ENCODE assay signal across 16 cellular contexts in genomic region chr3:184177767-184178306, GRCh38. TPM values are rescaled to one million over a fixed set of nuclear protein-coding genes. Genes with fewer than 3 reads are reported as not detected.
A peak's percentile ranks its signal among the peaks of the same experiment; 100 is the strongest.
DNase-seq lines count a peak whose midpoint lies in the region; ATAC-seq and TF ChIP-seq lines count a peak whose summit lies in the region.
"Had no signal": no experiment of that assay in that cellular context is flagged by ENCODE, and none has a peak within 500 bp of the region (broad histone marks: within the 10 kb centered on the region; RNA-seq: fewer than 3 reads in every experiment).

No MANE protein-coding gene starts in this region.

- no peak for ATAC-seq in naive thymus-derived CD8-positive, alpha-beta T cell
- ATAC-seq: left colon, pancreas, T-cell had no signal

- no peak overlapping the region for H3K18ac ChIP-seq in H9 (ENCODE audit: insufficient read length, low read depth, low read length)

- no peak overlapping the region for H3K4ac ChIP-seq in H9 (ENCODE audit: low read depth, low read length)

- peaks cover 43 to 69% (median 60%) of the 10 kb centered on the region in 3 experiments for H3K36me3 Mint-ChIP-seq in H9 (ENCODE audit: insufficient read depth in 1 of 3, low read depth in 3 of 3)
- peaks cover 44% of the 10 kb centered on the region for H3K36me3 Mint-ChIP-seq in activated T-helper 1 cell treated with anti-CD3 and anti-CD28 coated beads, Interleukin-12 subunit alpha, Interleukin-12 subunit beta, Interleukin-2, Interleukin-4 antibody, amounts not matched to agents 30 ng/mL and 10 ng/mL and 1 ng/mL, durations not matched to agents 14 hours and 24 hours and 36 hours (ENCODE audit: low read depth)
- H3K36me3 Mint-ChIP-seq in naive thymus-derived CD8-positive, alpha-beta T cell, result peaks cover 0 to 42% (median 21%) of the 10 kb centered on the region in 3 donors

- no peak overlapping the region for H2BK12ac ChIP-seq in H9 (ENCODE audit: insufficient read length, low read depth, low read length)

- peaks cover 0 to 64% (median 57%) of the 10 kb centered on the region in 6 donors for H3K36me3 ChIP-seq in spleen
- H3K36me3 ChIP-seq in effector memory CD4-positive, alpha-beta T cell (ENCODE audit: control insufficient read depth, insufficient read depth, low read length), result peaks cover 58% of the 10 kb centered on the region

- H4K20me1 ChIP-seq in H9 (ENCODE audit: control insufficient read depth, insufficient read depth, insufficient read length), result peaks cover 3% of the 10 kb centered on the region

- H3K4me2 ChIP-seq in H9 (ENCODE audit: insufficient read depth, insufficient read length, low read length), result no peak overlapping the region

- peak overlapping the region; percentile 35 to 95; a peak in 3 of 5 replicates for H3K4me3 Mint-ChIP-seq in H9
- H3K4me3 Mint-ChIP-seq in activated T-helper 1 cell treated with anti-CD3 and anti-CD28 coated beads, Interleukin-12 subunit alpha, Interleukin-12 subunit beta, Interleukin-2, Interleukin-4 antibody, amounts not matched to agents 30 ng/mL and 10 ng/mL and 1 ng/mL, durations not matched to agents 14 hours and 24 hours and 36 hours, result no peak overlapping the region
- H3K4me3 Mint-ChIP-seq in naive thymus-derived CD8-positive, alpha-beta T cell, result peak overlapping the region in 5 of 10 donors; percentile 16 to 64 (median 35)

- H3K27me3 Mint-ChIP-seq in H9 (ENCODE audit: low read depth), result no peaks in the 10 kb centered on the region
- no peaks in the 10 kb centered on the region for H3K27me3 Mint-ChIP-seq in activated T-helper 1 cell treated with anti-CD3 and anti-CD28 coated beads, Interleukin-12 subunit alpha, Interleukin-12 subunit beta, Interleukin-2, Interleukin-4 antibody, amounts not matched to agents 30 ng/mL and 10 ng/mL and 1 ng/mL, durations not matched to agents 14 hours and 24 hours and 36 hours (ENCODE audit: insufficient read depth)
- no peaks in the 10 kb centered on the region for H3K27me3 Mint-ChIP-seq in naive thymus-derived CD8-positive, alpha-beta T cell
- H3K27me3 Mint-ChIP-seq: T-cell had no signal

- WGBS in H9 (ENCODE audit: extremely low coverage, insufficient read length, low lambda C conversion rate), result no CpG with 5 or more reads among the region's 14 CpGs
- 91 to 95% (median 92%) methylated on average over 14 of the region's 14 CpGs for WGBS in spleen, 5 donors

- no peak for TF ChIP-seq POLR2A in spleen (IDR thresholded peaks at IDR 0.05)

- TF ChIP-seq CTCF in H9 (conservative IDR thresholded peaks at IDR 0.05) (no peak), fibroblast of pulmonary artery (IDR thresholded peaks at IDR 0.05; ENCODE audit: low read length, missing control alignments) (no peak), spleen (IDR thresholded peaks at IDR 0.05 in 8 of 11, conservative IDR thresholded peaks at IDR 0.05 in 3 of 11) (no peak)

- H2AFZ ChIP-seq in H9 (ENCODE audit: low read length), result no peak overlapping the region

- H3K27ac Mint-ChIP-seq in H9, result peak overlapping the region; percentile 57 to 100 (median 96); a peak in 5 of 7 replicates
- peak overlapping the region; percentile 34 for H3K27ac Mint-ChIP-seq in activated T-helper 1 cell treated with anti-CD3 and anti-CD28 coated beads, Interleukin-12 subunit alpha, Interleukin-12 subunit beta, Interleukin-2, Interleukin-4 antibody, amounts not matched to agents 30 ng/mL and 10 ng/mL and 1 ng/mL, durations not matched to agents 14 hours and 24 hours and 36 hours
- H3K27ac Mint-ChIP-seq in naive thymus-derived CD8-positive, alpha-beta T cell, result peak overlapping the region in 4 of 10 donors; percentile 9 to 57 (median 34)
- H3K27ac Mint-ChIP-seq: T-cell had no signal

- H3K56ac ChIP-seq in H9 (ENCODE audit: insufficient read length, low read depth, low read length), result no peak overlapping the region

- no peak overlapping the region for H3K23ac ChIP-seq in H9 (ENCODE audit: insufficient read length, low read depth, low read length)

- no peaks in the 10 kb centered on the region for H3K9me3 Mint-ChIP-seq in H9
- H3K9me3 Mint-ChIP-seq in activated T-helper 1 cell treated with anti-CD3 and anti-CD28 coated beads, Interleukin-12 subunit alpha, Interleukin-12 subunit beta, Interleukin-2, Interleukin-4 antibody, amounts not matched to agents 30 ng/mL and 10 ng/mL and 1 ng/mL, durations not matched to agents 14 hours and 24 hours and 36 hours, result no peaks in the 10 kb centered on the region
- H3K9me3 Mint-ChIP-seq in naive thymus-derived CD8-positive, alpha-beta T cell, result no peaks in the 10 kb centered on the region
- H3K9me3 Mint-ChIP-seq: T-cell had no signal

- no peak overlapping the region for H2BK120ac ChIP-seq in H9 (ENCODE audit: low read depth, low read length, poor library complexity, severe bottlenecking)

- no peak overlapping the region for H3K9ac ChIP-seq in H9 (ENCODE audit: extremely low read depth, insufficient read length, low read length)

- H2AK5ac ChIP-seq in H9 (ENCODE audit: insufficient read length, low read length), result no peak overlapping the region

- H2BK20ac ChIP-seq in H9 (ENCODE audit: low read depth, low read length, poor library complexity, severe bottlenecking), result no peak overlapping the region

- H3K27me3 ChIP-seq in H9 (ENCODE audit: insufficient read depth, low read length), result no peaks in the 10 kb centered on the region
- H3K27me3 ChIP-seq in spleen (replicated peaks in 1 of 7), result no peaks in the 10 kb centered on the region
- no peaks in the 10 kb centered on the region for H3K27me3 ChIP-seq in effector memory CD4-positive, alpha-beta T cell (replicated peaks; ENCODE audit: control insufficient read depth, insufficient read depth, low read length, poor library complexity, severe bottlenecking)
- H3K27me3 ChIP-seq: pancreas, transverse colon had no signal

- no peak overlapping the region for H2BK5ac ChIP-seq in H9 (ENCODE audit: insufficient read length, low read length)

- intact Hi-C loops in activated T-helper 1 cell treated with anti-CD3 and anti-CD28 coated beads, Interleukin-12 subunit alpha, Interleukin-12 subunit beta, Interleukin-2, Interleukin-4 antibody, amounts not matched to agents 30 ng/mL and 10 ng/mL and 1 ng/mL, durations not matched to agents 14 hours and 24 hours and 36 hours (cut with micrococcal nuclease), result no loop called here
- intact Hi-C loops in spleen (cut with DNase I; ENCODE audit: low total_unique reads), result no loop called here

- H3K4me3 ChIP-seq in fibroblast of pulmonary artery (replicated peaks; ENCODE audit: low read depth, low read length) (peak overlapping the region; percentile 77), spleen (peak overlapping the region in 1 of 8 donors; percentile 79)
- no peak overlapping the region for H3K4me3 ChIP-seq in effector memory CD4-positive, alpha-beta T cell (ENCODE audit: insufficient read depth, low read depth, low read length, poor library complexity, severe bottlenecking)
- H3K4me3 ChIP-seq: pancreas had no signal

- H3K14ac ChIP-seq in H9 (ENCODE audit: insufficient read depth, low read length), result no peak overlapping the region

- H3K79me1 ChIP-seq in H9 (ENCODE audit: insufficient read depth, low read depth, low read length, poor library complexity, severe bottlenecking), result peaks cover 7% of the 10 kb centered on the region

- no peak overlapping the region for H4K91ac ChIP-seq in H9 (ENCODE audit: insufficient read length, low read depth, low read length)

- H3K23me2 ChIP-seq in H9 (ENCODE audit: insufficient read length, low read depth, low read length, poor library complexity, severe bottlenecking), result peaks cover 16% of the 10 kb centered on the region

- H4K5ac ChIP-seq in H9 (ENCODE audit: insufficient read length, low read depth, low read length), result no peak overlapping the region

- no peak overlapping the region for H3K27ac ChIP-seq in H9 (ENCODE audit: insufficient read length, low read depth, low read length)
- H3K27ac ChIP-seq in spleen, result peak overlapping the region in 5 of 8 donors; percentile 91 to 97 (median 94)
- H3K27ac ChIP-seq in effector memory CD4-positive, alpha-beta T cell (ENCODE audit: insufficient read depth, low read length, poor library complexity, severe bottlenecking), result no peak overlapping the region
- H3K27ac ChIP-seq: HL-60, pancreas had no signal

- POLR2A ChIA-PET in naive thymus-derived CD8-positive, alpha-beta T cell (lab: Charles Lee), result interaction anchor here (1.1 kb wide), 1 partner anchor 8 kb away, joined by 4 read pairs; the partner anchor contains the start of gene ABCF3

- H3K4me1 ChIP-seq in H9 (ENCODE audit: insufficient read depth, low read length) (no peaks in the 10 kb centered on the region; the same call in 1 of the 2 replicates), spleen (peaks cover 28 to 57% (median 41%) of the 10 kb centered on the region in 6 donors)
- peaks cover 22% of the 10 kb centered on the region for H3K4me1 ChIP-seq in effector memory CD4-positive, alpha-beta T cell (ENCODE audit: control insufficient read depth, insufficient read depth, low read length, poor library complexity, severe bottlenecking)

- no peak overlapping the region for H4K8ac ChIP-seq in H9 (replicated peaks; ENCODE audit: insufficient read length, low read depth, low read length)

- DNase-seq in H9 (no peak), fibroblast of pulmonary artery (ENCODE audit: low read depth) (no peak), spleen (peak; percentile 68), dedifferentiated amniotic fluid mesenchymal stem cell (ENCODE audit: extremely low spot score) (no peak)
- no peak for DNase-seq in activated T-helper 1 cell treated with anti-CD3 and anti-CD28 coated beads, Interleukin-12 subunit alpha, Interleukin-12 subunit beta, Interleukin-2, Interleukin-4 antibody, amounts not matched to agents 30 ng/mL and 10 ng/mL and 1 ng/mL, durations not matched to agents 14 hours and 24 hours and 36 hours (ENCODE audit: low spot score)
- no peak for DNase-seq in effector memory CD4-positive, alpha-beta T cell
- DNase-seq in naive thymus-derived CD8-positive, alpha-beta T cell, result no peak
- DNase-seq: activated CD8-positive, alpha-beta memory T cell treated with anti-CD3 and anti-CD28 coated beads for 24 hours; left colon; NCI-H1092; NK-92 treated with Interleukin-12 subunit alpha and Interleukin-12 subunit beta, amount 100 ng/mL, for 24 hours; pancreas; T-cell; transverse colon had no signal

- peaks cover 9% of the 10 kb centered on the region; the same call in 1 of the 2 replicates for H3K79me2 ChIP-seq in H9 (ENCODE audit: insufficient read depth, low read length)

- H3K9me3 ChIP-seq in H9 (ENCODE audit: control insufficient read depth, low read depth, low read length) (no peaks in the 10 kb centered on the region), spleen (no peaks in the 10 kb centered on the region)
- no peaks in the 10 kb centered on the region for H3K9me3 ChIP-seq in effector memory CD4-positive, alpha-beta T cell (ENCODE audit: control insufficient read depth, low read length)
- H3K9me3 ChIP-seq: pancreas, transverse colon had no signal

- H2BK15ac ChIP-seq in H9 (ENCODE audit: low read depth, low read length), result no peak overlapping the region

- H3T11ph ChIP-seq in H9 (ENCODE audit: low read length), result no peak overlapping the region

- peaks cover 21 to 31% of the 10 kb centered on the region in 2 experiments for H3K4me1 Mint-ChIP-seq in H9
- H3K4me1 Mint-ChIP-seq in activated T-helper 1 cell treated with anti-CD3 and anti-CD28 coated beads, Interleukin-12 subunit alpha, Interleukin-12 subunit beta, Interleukin-2, Interleukin-4 antibody, amounts not matched to agents 30 ng/mL and 10 ng/mL and 1 ng/mL, durations not matched to agents 14 hours and 24 hours and 36 hours (ENCODE audit: low read depth), result peaks cover 21% of the 10 kb centered on the region
- peaks cover 12 to 42% (median 37%) of the 10 kb centered on the region in 4 donors for H3K4me1 Mint-ChIP-seq in naive thymus-derived CD8-positive, alpha-beta T cell

RNA-seq across cellular contexts. Expression of gene AP2M1, which starts 3.2 kb away (rescaled TPM):
- total RNA-seq in H9 (2021) (443 and 459 TPM in 2 replicates), spleen (100 to 1,000 TPM; 192 to 254 (median 204) TPM)
- total RNA-seq in activated T-helper 1 cell treated with anti-CD3 and anti-CD28 coated beads, Interleukin-12 subunit alpha, Interleukin-12 subunit beta, Interleukin-2, Interleukin-4 antibody, amounts not matched to agents 30 ng/mL and 10 ng/mL and 1 ng/mL, durations not matched to agents 14 hours and 24 hours and 36 hours, result 235 and 238 TPM in 2 replicates
- polyA plus RNA-seq in spleen, result 100 to 1,000 TPM in 2 of 3 donors, 10 to 100 TPM in 1; 98.7 to 155 (median 137) TPM
- total RNA-seq in naive thymus-derived CD8-positive, alpha-beta T cell, result 100 to 1,000 TPM; 181 to 193 TPM
- 100 to 1,000 TPM; 210 to 271 (median 234) TPM for polyA plus RNA-seq in naive thymus-derived CD8-positive, alpha-beta T cell

RNA-seq across cellular contexts. Expression of gene ABCF3, which starts 8.2 kb away (rescaled TPM):
- total RNA-seq in H9 (2021) (56.1 and 58.4 TPM in 2 replicates), spleen (10 to 100 TPM; 46.4 to 90.7 (median 69.8) TPM)
- 75.2 and 76.4 TPM in 2 replicates for total RNA-seq in activated T-helper 1 cell treated with anti-CD3 and anti-CD28 coated beads, Interleukin-12 subunit alpha, Interleukin-12 subunit beta, Interleukin-2, Interleukin-4 antibody, amounts not matched to agents 30 ng/mL and 10 ng/mL and 1 ng/mL, durations not matched to agents 14 hours and 24 hours and 36 hours
- polyA plus RNA-seq in spleen, result 10 to 100 TPM; 35.3 to 67.3 (median 61.2) TPM
- total RNA-seq in naive thymus-derived CD8-positive, alpha-beta T cell, result 100 to 1,000 TPM; 126 to 128 TPM
- 10 to 100 TPM; 35.2 to 56.3 (median 37.6) TPM for polyA plus RNA-seq in naive thymus-derived CD8-positive, alpha-beta T cell

RNA-seq across cellular contexts. Expression of gene DVL3, which starts 22.7 kb away (rescaled TPM):
- total RNA-seq in H9 (2021), result 64.7 and 69.7 TPM in 2 replicates
- total RNA-seq in activated T-helper 1 cell treated with anti-CD3 and anti-CD28 coated beads, Interleukin-12 subunit alpha, Interleukin-12 subunit beta, Interleukin-2, Interleukin-4 antibody, amounts not matched to agents 30 ng/mL and 10 ng/mL and 1 ng/mL, durations not matched to agents 14 hours and 24 hours and 36 hours, result 59.4 and 61.5 TPM in 2 replicates
- 10 to 100 TPM; 40.3 to 67.3 (median 54.2) TPM for total RNA-seq in spleen
- 10 to 100 TPM; 12.3 to 28.2 (median 15.8) TPM for polyA plus RNA-seq in spleen
- total RNA-seq in naive thymus-derived CD8-positive, alpha-beta T cell, result 10 to 100 TPM; 44.2 to 50.4 TPM
- polyA plus RNA-seq in naive thymus-derived CD8-positive, alpha-beta T cell, result 10 to 100 TPM in 1 of 3 donors, 1 to 10 TPM in 2; 3.0 to 10.8 (median 9.1) TPM

RNA-seq across cellular contexts. Expression of gene EIF2B5, which starts 42.7 kb away (rescaled TPM):
- total RNA-seq in H9 (2021) (38.4 and 42.0 TPM in 2 replicates), spleen (10 to 100 TPM; 40.4 to 50.7 (median 46.3) TPM)
- 75.6 and 75.9 TPM in 2 replicates for total RNA-seq in activated T-helper 1 cell treated with anti-CD3 and anti-CD28 coated beads, Interleukin-12 subunit alpha, Interleukin-12 subunit beta, Interleukin-2, Interleukin-4 antibody, amounts not matched to agents 30 ng/mL and 10 ng/mL and 1 ng/mL, durations not matched to agents 14 hours and 24 hours and 36 hours
- 10 to 100 TPM; 40.4 to 55.7 (median 52.8) TPM for polyA plus RNA-seq in spleen
- total RNA-seq in naive thymus-derived CD8-positive, alpha-beta T cell, result 10 to 100 TPM; 87.2 to 93.5 TPM
- 10 to 100 TPM; 45.8 to 66.6 (median 54.5) TPM for polyA plus RNA-seq in naive thymus-derived CD8-positive, alpha-beta T cell

RNA-seq across cellular contexts. Expression of gene VWA5B2, which starts 51.5 kb away (rescaled TPM):
- total RNA-seq in H9 (2021) (2.7 TPM in 2 replicates), spleen (under 1 TPM in 2 of 7 donors, not detected in 5; 0.28 to 0.68 TPM)
- not detected in 2 replicates for total RNA-seq in activated T-helper 1 cell treated with anti-CD3 and anti-CD28 coated beads, Interleukin-12 subunit alpha, Interleukin-12 subunit beta, Interleukin-2, Interleukin-4 antibody, amounts not matched to agents 30 ng/mL and 10 ng/mL and 1 ng/mL, durations not matched to agents 14 hours and 24 hours and 36 hours
- polyA plus RNA-seq in spleen, result under 1 TPM; 0.02 to 0.08 (median 0.03) TPM
- under 1 TPM in 1 of 2 experiments, not detected in 1; 0.41 TPM for total RNA-seq in naive thymus-derived CD8-positive, alpha-beta T cell
- under 1 TPM in 2 of 3 donors, not detected in 1; 0.12 to 0.23 TPM for polyA plus RNA-seq in naive thymus-derived CD8-positive, alpha-beta T cell
- total RNA-seq: Daoy had no signal

Comparison
In these comparisons a context has a peak if more than half of its experiments do, and no peak if none do; other contexts are left out.
1. H3K27ac ChIP-seq: peak in spleen (5 of 8); none in H9 (single experiment) and effector memory CD4-positive, alpha-beta T cell (single experiment).